ENCODE assay signal across 21 cellular contexts in genomic region chr11:92839450-92839849, GRCh38.
"Had no signal": no experiment of that assay in that cellular context is flagged by ENCODE, and none has a peak within 500 bp of the region (broad histone marks: within the 10 kb centered on the region; RNA-seq: fewer than 3 reads in every experiment).

No MANE protein-coding gene starts in this region.

- ATAC-seq: activated naive CD8-positive, alpha-beta T cell treated with anti-CD3 and anti-CD28 coated beads, Interleukin-2, amount 50 U/mL, for 24 hours; activated T-cell treated with anti-CD3 and anti-CD28 coated beads, Interleukin-2, amount 50 U/mL, for 4 hours; gastrocnemius medialis; stimulated activated naive CD8-positive, alpha-beta T cell treated with anti-CD3 and anti-CD28 coated beads, Interleukin-15, Interleukin-2, amounts not matched to agents 100 U/mL and 50 U/mL, for 24 hours had no signal

- H3K4me1 ChIP-seq: gastrocnemius medialis, left ventricle myocardium inferior, tibial artery, uterus had no signal

- H2AFZ ChIP-seq: neural progenitor cell had no signal

- H3K27me3 Mint-ChIP-seq: activated CD4-positive, alpha-beta T cell treated with anti-CD3 and anti-CD28 coated beads, Interleukin-2, amount 10 ng/mL, durations not matched to agents 7 days and 5 days; activated naive CD4-positive, alpha-beta T cell treated with anti-CD3 and anti-CD28 coated beads, Interleukin-2, amount 10 ng/mL, durations not matched to agents 7 days and 5 days; activated naive CD8-positive, alpha-beta T cell treated with anti-CD3 and anti-CD28 coated beads, Interleukin-2, amount 50 U/mL, for 24 hours; brain; progenitor cell of endocrine pancreas had no signal

- DNase-seq: activated CD4-positive, alpha-beta T cell treated with anti-CD3 and anti-CD28 coated beads, Interleukin-2, amount 10 ng/mL, durations not matched to agents 7 days and 5 days; activated CD8-positive, alpha-beta memory T cell treated with anti-CD3 and anti-CD28 coated beads, Interleukin-2, amount 50 U/mL, for 4 hours; activated effector memory CD4-positive, alpha-beta T cell treated with Interleukin-2 at 50 U/mL for 16 hours; activated naive CD4-positive, alpha-beta T cell treated with anti-CD3 and anti-CD28 coated beads, Interleukin-2, amount 10 ng/mL, durations not matched to agents 7 days and 5 days; activated naive CD8-positive, alpha-beta T cell treated with anti-CD3 and anti-CD28 coated beads, Interleukin-2, amount 50 U/mL, for 24 hours; activated T-cell treated with anti-CD3 and anti-CD28 coated beads, Interleukin-2, amount 50 U/mL, for 4 hours; anterior cingulate cortex; central memory CD4-positive, alpha-beta T cell; dorsolateral prefrontal cortex; erythroblast; gastrocnemius medialis; head of caudate nucleus; left ventricle myocardium inferior; stimulated activated naive CD8-positive, alpha-beta T cell treated with anti-CD3 and anti-CD28 coated beads, Interleukin-15, Interleukin-2, amounts not matched to agents 100 U/mL and 50 U/mL, for 24 hours; substantia nigra; T-helper 9 cell; tibial artery; uterus had no signal

- H3K9ac ChIP-seq: neural progenitor cell had no signal

- H3K9me3 ChIP-seq: gastrocnemius medialis, left ventricle myocardium inferior, tibial artery, uterus had no signal

- H3K36me3 ChIP-seq: gastrocnemius medialis, left ventricle myocardium inferior, neural progenitor cell, uterus had no signal

- H3K4me3 ChIP-seq: dorsolateral prefrontal cortex, gastrocnemius medialis, left ventricle myocardium inferior, neural progenitor cell, tibial artery, uterus had no signal

- H3K27ac ChIP-seq: dorsolateral prefrontal cortex, gastrocnemius medialis, left ventricle myocardium inferior, neural progenitor cell, tibial artery, uterus had no signal

- H3K27ac Mint-ChIP-seq: activated CD4-positive, alpha-beta T cell treated with anti-CD3 and anti-CD28 coated beads, Interleukin-2, amount 10 ng/mL, durations not matched to agents 7 days and 5 days; activated naive CD4-positive, alpha-beta T cell treated with anti-CD3 and anti-CD28 coated beads, Interleukin-2, amount 10 ng/mL, durations not matched to agents 7 days and 5 days; activated naive CD8-positive, alpha-beta T cell treated with anti-CD3 and anti-CD28 coated beads, Interleukin-2, amount 50 U/mL, for 24 hours had no signal

- H3K9me3 Mint-ChIP-seq: activated CD4-positive, alpha-beta T cell treated with anti-CD3 and anti-CD28 coated beads, Interleukin-2, amount 10 ng/mL, durations not matched to agents 7 days and 5 days; activated naive CD4-positive, alpha-beta T cell treated with anti-CD3 and anti-CD28 coated beads, Interleukin-2, amount 10 ng/mL, durations not matched to agents 7 days and 5 days; activated naive CD8-positive, alpha-beta T cell treated with anti-CD3 and anti-CD28 coated beads, Interleukin-2, amount 50 U/mL, for 24 hours; activated T-cell treated with anti-CD3 and anti-CD28 coated beads, Interleukin-2, amount 50 U/mL, for 4 hours; brain; neural progenitor cell had no signal

- H3K4me3 Mint-ChIP-seq: activated CD4-positive, alpha-beta T cell treated with anti-CD3 and anti-CD28 coated beads, Interleukin-2, amount 10 ng/mL, durations not matched to agents 7 days and 5 days; activated naive CD4-positive, alpha-beta T cell treated with anti-CD3 and anti-CD28 coated beads, Interleukin-2, amount 10 ng/mL, durations not matched to agents 7 days and 5 days; activated naive CD8-positive, alpha-beta T cell treated with anti-CD3 and anti-CD28 coated beads, Interleukin-2, amount 50 U/mL, for 24 hours; activated T-cell treated with anti-CD3 and anti-CD28 coated beads, Interleukin-2, amount 50 U/mL, for 4 hours; neural progenitor cell had no signal

- H3K4me1 Mint-ChIP-seq: activated CD4-positive, alpha-beta T cell treated with anti-CD3 and anti-CD28 coated beads, Interleukin-2, amount 10 ng/mL, durations not matched to agents 7 days and 5 days; activated naive CD4-positive, alpha-beta T cell treated with anti-CD3 and anti-CD28 coated beads, Interleukin-2, amount 10 ng/mL, durations not matched to agents 7 days and 5 days; activated naive CD8-positive, alpha-beta T cell treated with anti-CD3 and anti-CD28 coated beads, Interleukin-2, amount 50 U/mL, for 24 hours had no signal

- H3K36me3 Mint-ChIP-seq: activated naive CD4-positive, alpha-beta T cell treated with anti-CD3 and anti-CD28 coated beads, Interleukin-2, amount 10 ng/mL, durations not matched to agents 7 days and 5 days had no signal

- H3K27me3 ChIP-seq: dorsolateral prefrontal cortex, gastrocnemius medialis, neural progenitor cell, tibial artery, uterus had no signal
